In the genomic region with DNA sequence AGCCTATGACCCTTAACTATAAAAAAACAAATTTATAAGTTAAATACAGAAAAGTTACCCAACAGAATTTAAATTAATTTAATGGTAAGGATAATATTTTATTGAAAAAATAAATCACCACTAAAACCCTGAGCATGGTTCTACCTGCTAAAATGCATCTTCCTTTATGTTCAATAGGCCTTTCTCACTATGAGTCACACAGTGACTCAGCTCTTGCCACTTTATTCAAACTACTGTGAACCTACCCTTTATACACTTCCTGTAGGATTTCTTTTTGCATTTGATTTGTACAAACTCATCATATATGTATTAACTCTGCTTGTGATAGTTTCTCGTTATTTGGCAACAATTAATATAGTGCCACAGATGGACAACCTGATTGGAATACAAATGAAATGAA, we compare ENCODE assay signal across 7 cellular contexts. TPM values are rescaled to one million over a fixed set of nuclear protein-coding genes. Genes with fewer than 3 reads are reported as not detected.
DNase-seq lines count a peak whose midpoint lies in the region; ATAC-seq and TF ChIP-seq lines count a peak whose summit lies in the region.

No MANE protein-coding gene starts in this region.

- no peak for TF ChIP-seq POLR2A in NB4 (IDR thresholded peaks at IDR 0.05; ENCODE audit: extremely low read depth, insufficient read length)
- TF ChIP-seq POLR2A in sigmoid colon (IDR thresholded peaks at IDR 0.05), result no peak

- ATAC-seq in GM18873 (IDR thresholded peaks at IDR 0.05; ENCODE audit: low FRiP score, unreplicated experiment) (peak; percentile 96), HG02623 (IDR thresholded peaks at IDR 0.05; ENCODE audit: unreplicated experiment) (peak; percentile 99), heart right ventricle (no peak)

- H2AFZ ChIP-seq in hepatocyte, result no peak overlapping the region

- intact Hi-C loops in heart right ventricle (cut with DNase I) (no loop called here), sigmoid colon (cut with DNase I) (no loop called here)

- 74% methylated on average over 1 of the region's 1 CpG for WGBS in hepatocyte (ENCODE audit: low lambda C conversion rate, missing lambda C conversion rate)
- WGBS in heart right ventricle, 2 donors, result 70 to 90% methylated on average over 1 of the region's 1 CpG
- 44 to 68% methylated on average over 1 of the region's 1 CpG for WGBS in sigmoid colon, 2 donors

- H3K79me2 ChIP-seq in hepatocyte, result no peaks in the 10 kb centered on the region

- no peak for TF ChIP-seq EP300 in sigmoid colon (IDR thresholded peaks at IDR 0.05)

- H3K36me3 ChIP-seq in hepatocyte (replicated peaks; ENCODE audit: insufficient read depth, low read depth), result no peaks in the 10 kb centered on the region
- no peaks in the 10 kb centered on the region for H3K36me3 ChIP-seq in heart right ventricle
- H3K36me3 ChIP-seq in sigmoid colon, result no peaks in the 10 kb centered on the region

- H3K27me3 ChIP-seq in hepatocyte (no peaks in the 10 kb centered on the region), heart right ventricle (no peaks in the 10 kb centered on the region), sigmoid colon (no peaks in the 10 kb centered on the region)

- H3K9me3 ChIP-seq in hepatocyte (ENCODE audit: low read depth), result no peaks in the 10 kb centered on the region
- H3K9me3 ChIP-seq in heart right ventricle, result no peaks in the 10 kb centered on the region
- no peaks in the 10 kb centered on the region for H3K9me3 ChIP-seq in sigmoid colon

- no peak overlapping the region for H3K4me3 ChIP-seq in NB4 (ENCODE audit: low read depth, low read length)
- no peak overlapping the region for H3K4me3 ChIP-seq in hepatocyte
- H3K4me3 ChIP-seq in heart right ventricle, result no peak overlapping the region
- H3K4me3 ChIP-seq in sigmoid colon, result no peak overlapping the region

- no peaks in the 10 kb centered on the region for H3K9me2 ChIP-seq in hepatocyte (replicated peaks; ENCODE audit: insufficient read depth)

- H4K20me1 ChIP-seq in hepatocyte (ENCODE audit: insufficient read depth, poor library complexity, severe bottlenecking), result no peaks in the 10 kb centered on the region

- DNase-seq in NB4 (ENCODE audit: low read depth) (peak; percentile 25), hepatocyte (ENCODE audit: low spot score) (peak; percentile 40), heart right ventricle (no peak), amniotic stem cell (lab: John Stamatoyannopoulos, UW) (no peak), sigmoid colon (no peak)

- H3K27ac ChIP-seq in hepatocyte, result peak overlapping the region; percentile 89
- no peak overlapping the region for H3K27ac ChIP-seq in heart right ventricle
- no peak overlapping the region for H3K27ac ChIP-seq in sigmoid colon

- H3K4me2 ChIP-seq in hepatocyte, result no peak overlapping the region

- H3K4me1 ChIP-seq in hepatocyte (ENCODE audit: insufficient read depth), result peaks cover 19% of the 10 kb centered on the region
- peaks cover 0 to 16% (median 0%) of the 10 kb centered on the region in 9 donors for H3K4me1 ChIP-seq in heart right ventricle
- no peaks in the 10 kb centered on the region for H3K4me1 ChIP-seq in sigmoid colon

- TF ChIP-seq CTCF in NB4 (IDR thresholded peaks at IDR 0.05; ENCODE audit: low read depth, low read length) (no peak), hepatocyte (IDR thresholded peaks at IDR 0.05; ENCODE audit: poor library complexity) (no peak), heart right ventricle (IDR thresholded peaks at IDR 0.05) (no peak), sigmoid colon (IDR thresholded peaks at IDR 0.05) (no peak)

RNA-seq across cellular contexts. Expression of a gene that starts 55.0 kb away (rescaled TPM):
- total RNA-seq in hepatocyte, result 146 TPM in 2 replicates
- 87.3 and 108 TPM in 2 replicates for polyA plus RNA-seq in hepatocyte
- total RNA-seq in heart right ventricle, result 10 to 100 TPM; 12.1 to 20.5 (median 15.1) TPM
- 1 to 10 TPM; 5.0 to 6.0 TPM for polyA plus RNA-seq in heart right ventricle
- total RNA-seq in sigmoid colon, result 10 to 100 TPM; 17.6 to 22.4 (median 20.5) TPM
- polyA plus RNA-seq in sigmoid colon, result 1 to 10 TPM; 3.9 to 9.0 (median 7.1) TPM

RNA-seq across cellular contexts. Expression of a gene that starts 58.7 kb away (rescaled TPM):
- total RNA-seq in hepatocyte, result 5.1 and 8.4 TPM in 2 replicates
- 4.6 and 7.7 TPM in 2 replicates for polyA plus RNA-seq in hepatocyte
- 1 to 10 TPM in 1 of 10 donors, under 1 TPM in 8, not detected in 1; 0.11 to 1.4 (median 0.45) TPM for total RNA-seq in heart right ventricle
- polyA plus RNA-seq in heart right ventricle, result 1 to 10 TPM in 1 of 2 donors, under 1 TPM in 1; 0.43 to 3.0 TPM
- 1 to 10 TPM in 2 of 4 donors, under 1 TPM in 2; 0.49 to 4.3 (median 1.7) TPM for total RNA-seq in sigmoid colon
- polyA plus RNA-seq in sigmoid colon, result under 1 TPM in 2 of 3 donors, not detected in 1; 0.46 to 0.60 TPM

Comparison
In these comparisons a context has a peak if more than half of its experiments do, and no peak if none do; other contexts are left out.
1. ATAC-seq: peak in GM18873 (single experiment) and HG02623 (single experiment); none in heart right ventricle (0 of 8).
2. DNase-seq: peak in NB4 (single experiment) and hepatocyte (single experiment); none in heart right ventricle (0 of 2), amniotic stem cell (single experiment) and sigmoid colon (single experiment).